1 cellular context compared by ENCODE assay signal in genomic region chr16:22699356-22699755, GRCh38.
TF ChIP-seq lines count a peak whose summit lies in the region.

No MANE protein-coding gene starts in this region.

TF ChIP-seq in HepG2, 621 proteins besides CTCF, POLR2A, EP300 and RAD21 (continued from another document):
- 0 out of 2 replicates have a peak, but pooled peaks have one; percentile 36 for TF ChIP-seq E2F2 (CRISPR knock-in tag; IDR thresholded peaks at IDR 0.05; ENCODE audit: borderline replicate concordance)
- no peak for TF ChIP-seq ZNF570 (CRISPR knock-in tag; IDR thresholded peaks at IDR 0.05; ENCODE audit: borderline replicate concordance)
- no peak for TF ChIP-seq FOSL1 (CRISPR knock-in tag; IDR thresholded peaks at IDR 0.05; ENCODE audit: borderline replicate concordance)
